In genomic region chr4:152808670-152809069, GRCh38 we compare ENCODE assay signal across 21 cellular contexts. TPM values are rescaled to one million over a fixed set of nuclear protein-coding genes. Genes with fewer than 3 reads are reported as not detected.
"Had no signal": no experiment of that assay in that cellular context is flagged by ENCODE, and none has a peak within 500 bp of the region (broad histone marks: within the 10 kb centered on the region; RNA-seq: fewer than 3 reads in every experiment).

No MANE protein-coding gene starts in this region.

- H3K36me3 ChIP-seq: gastrocnemius medialis, heart right ventricle, neutrophil, sigmoid colon, stomach, thoracic aorta, transverse colon had no signal

- DNase-seq: effector memory CD4-positive, alpha-beta T cell; gastrocnemius medialis; heart right ventricle; hypothalamus; kidney glomerular epithelial cell; naive thymus-derived CD4-positive, alpha-beta T cell; nephron progenitor cell; sigmoid colon; stimulated activated CD4-positive, alpha-beta T cell treated with anti-CD3 and anti-CD28 coated beads, Interleukin-2, amount 100 ng/mL, for 24 hours; stimulated activated CD4-positive, alpha-beta T cell treated with anti-CD3 and anti-CD28 coated beads, Interleukin-4, amount 100 ng/mL, for 4 hours; stimulated activated naive CD4-positive, alpha-beta T cell; stomach; substantia nigra; transverse colon had no signal

- H3K27ac ChIP-seq: gastrocnemius medialis, heart right ventricle, neutrophil, sigmoid colon, skin epidermis, stomach, thoracic aorta, transverse colon had no signal

- H3K27me3 ChIP-seq: gastrocnemius medialis, heart right ventricle, neutrophil, sigmoid colon, stomach, transverse colon had no signal

- FAIRE-seq: endometrium had no signal

- ATAC-seq: esophagus mucosa; gastrocnemius medialis; heart right ventricle; naive thymus-derived CD4-positive, alpha-beta T cell had no signal

- H3K4me3 ChIP-seq: gastrocnemius medialis, heart right ventricle, sigmoid colon, skin epidermis, stomach, thoracic aorta, transverse colon had no signal

- H3K9me3 ChIP-seq: gastrocnemius medialis, neutrophil, thoracic aorta, transverse colon had no signal

RNA-seq across cellular contexts. Expression of gene TIGD4, which starts 29.1 kb away (rescaled TPM):
- total RNA-seq: lung microvascular endothelial cell, mesenteric fat pad had no signal
